9 cellular contexts compared by ENCODE assay signal in genomic region chr3:9500108-9501050, GRCh38. TPM values are rescaled to one million over a fixed set of nuclear protein-coding genes. Genes with fewer than 3 reads are reported as not detected.
DNase-seq lines count a peak whose midpoint lies in the region; ATAC-seq, FAIRE-seq and TF ChIP-seq lines count a peak whose summit lies in the region.
"Had no signal": no experiment of that assay in that cellular context is flagged by ENCODE, and none has a peak within 500 bp of the region (broad histone marks: within the 10 kb centered on the region; RNA-seq: fewer than 3 reads in every experiment).

No MANE protein-coding gene starts in this region.

- CTCF ChIA-PET in GM12878 (lab: Yijun Ruan, JAX): interaction anchor here (1.1 to 5.2 kb wide), 7 partner anchors 16 to 278 kb away, joined by 3 to 45 read pairs (median 3); partner anchors contain the start of gene THUMPD3

- no TSS peak for BruUV-seq in GM12878 (replicated peaks; lab: Mats Ljungman, UMichigan)

- no peak for TF ChIP-seq EP300 in GM12878 (IDR thresholded peaks at IDR 0.05; ENCODE audit: borderline replicate concordance in 1 of 2, control insufficient read depth in 1 of 2, low read depth in 2 of 2, low read length in 2 of 2)

- H3K4me1 ChIP-seq in GM12878 (ENCODE audit: control insufficient read depth, insufficient read depth, low read length): peaks cover 2% of the 10 kb centered on the region; the same call in 1 of the 2 replicates

- no peaks in the 10 kb centered on the region for H3K79me2 ChIP-seq in GM12878 (ENCODE audit: control insufficient read depth, insufficient read depth, low read length)

- no peak overlapping the region for H2AFZ ChIP-seq in GM12878 (ENCODE audit: control insufficient read depth, low read depth, low read length)

- H3K4me2 ChIP-seq in GM12878 (ENCODE audit: control insufficient read depth, insufficient read depth): no peak overlapping the region

- no peak overlapping the region for H3K27ac ChIP-seq in GM12878 (ENCODE audit: control insufficient read depth, insufficient read depth)

- intact Hi-C loops in GM12878 (cut with micrococcal nuclease; ENCODE audit: unreplicated experiment): loop anchor here (5.0 to 10.0 kb wide), 2 partner anchors 152 to 526 kb away; no protein-coding TSS in a partner anchor

- TF ChIP-seq RAD21 in GM12878 (IDR thresholded peaks at IDR 0.05; ENCODE audit: insufficient read depth, low read depth, low read length): 0 out of 2 replicates have a peak, but pooled peaks have one; percentile 33

- FAIRE-seq in GM12878 (lab: Jason Lieb, UNC): no peak
- FAIRE-seq: colon had no signal

- POLR2A ChIA-PET in GM12878 (lab: Charles Lee): no interaction called here

- in situ Hi-C loops in GM12878 (cut with MboI): loop anchor here (5.0 kb wide), 1 partner anchor 227 kb away; no protein-coding TSS in a partner anchor

- H3K9ac ChIP-seq in GM12878 (ENCODE audit: control insufficient read depth, insufficient read depth, low read length): no peak overlapping the region

- WGBS in GM12878 (ENCODE audit: insufficient coverage, insufficient replicate concordance, low lambda C conversion rate, missing lambda C conversion rate): 14% methylated on average over 39 of the region's 39 CpGs

- H4K20me1 ChIP-seq in GM12878 (ENCODE audit: control insufficient read depth, insufficient read depth): no peaks in the 10 kb centered on the region

- SMC1A ChIA-PET in GM12878 (lab: Charles Lee; ENCODE audit: uncharacterized antibody, unreplicated experiment): interaction anchor here (0.5 kb wide), 1 partner anchor 16 kb away, joined by 3 read pairs; no protein-coding TSS in a partner anchor

- RAD21 ChIA-PET in GM12878 (lab: Charles Lee; ENCODE audit: unreplicated experiment): no interaction called here

- no peak overlapping the region for H3K4me3 ChIP-seq in GM06990 (replicated peaks; ENCODE audit: low read depth, low read length)
- no peak overlapping the region for H3K4me3 ChIP-seq in GM12878

- H3K27me3 ChIP-seq in GM06990 (replicated peaks; ENCODE audit: control insufficient read depth, insufficient read depth, low read length) (no peaks in the 10 kb centered on the region), GM12878 (replicated peaks in 1 of 2; ENCODE audit: control insufficient read depth in 2 of 2, insufficient read depth in 2 of 2, low read length in 1 of 2) (peaks cover 1 to 8% of the 10 kb centered on the region in 2 experiments)

- no peak for TF ChIP-seq POLR2A in GM12878 (IDR thresholded peaks at IDR 0.05; ENCODE audit: low read depth, low read length)

- H3K36me3 ChIP-seq in GM06990 (ENCODE audit: control insufficient read depth, insufficient read depth, low read length): no peaks in the 10 kb centered on the region
- no peaks in the 10 kb centered on the region for H3K36me3 ChIP-seq in GM12878 (ENCODE audit: control insufficient read depth in 2 of 2, insufficient read depth in 2 of 2, low read length in 1 of 2)

- no peaks in the 10 kb centered on the region for H3K9me3 ChIP-seq in GM12878 (replicated peaks; ENCODE audit: control insufficient read depth, insufficient read depth, low read length)

- ATAC-seq in GM12878 (peak; percentile 87), HG02852 (IDR thresholded peaks at IDR 0.05; ENCODE audit: unreplicated experiment) (no peak)

- DNase-seq in GM06990 (ENCODE audit: extremely low read depth, insufficient read length) (peak; percentile 64), HS-27A (ENCODE audit: low read depth) (peak; percentile 11), T-helper 9 cell (peak; percentile 55), GM12878 (ENCODE audit: low read depth, low spot score) (no peak), iris pigment epithelial cell (ENCODE audit: low read depth) (peak; percentile 72), inferior parietal cortex (ENCODE audit: extremely low spot score) (no peak)
- peak; percentile 68 for DNase-seq in stimulated activated CD4-positive, alpha-beta T cell treated with anti-CD3 and anti-CD28 coated beads, Interleukin-4, amount 100 ng/mL, for 1 hour

- TF ChIP-seq CTCF in GM06990 (IDR thresholded peaks at IDR 0.05; ENCODE audit: insufficient read depth, low read length, poor library complexity, severe bottlenecking) (peak; percentile 91), GM12878 (IDR thresholded peaks at IDR 0.05 in 2 of 3, conservative IDR thresholded peaks at IDR 0.05 in 1 of 3; ENCODE audit: control insufficient read depth in 2 of 3, extremely low read depth in 1 of 3, insufficient read depth in 1 of 3, low read depth in 3 of 3, low read length in 3 of 3) (peak; percentile 55 to 76 (median 68))

TF ChIP-seq in GM12878, 131 proteins besides CTCF, POLR2A, EP300 and RAD21 (continues in another document):
- no peak for TF ChIP-seq STAT3 (IDR thresholded peaks at IDR 0.05; ENCODE audit: low read depth, low read length)
- no peak for TF ChIP-seq NFYA (IDR thresholded peaks at IDR 0.05; ENCODE audit: borderline replicate concordance, low read depth, low read length)
- no peak for TF ChIP-seq POLR2AphosphoS2 (IDR thresholded peaks at IDR 0.05; ENCODE audit: low read depth, low read length)
- no peak for TF ChIP-seq KLF5 (IDR thresholded peaks at IDR 0.05; ENCODE audit: partially characterized antibody)
- TF ChIP-seq, protein P1, sequence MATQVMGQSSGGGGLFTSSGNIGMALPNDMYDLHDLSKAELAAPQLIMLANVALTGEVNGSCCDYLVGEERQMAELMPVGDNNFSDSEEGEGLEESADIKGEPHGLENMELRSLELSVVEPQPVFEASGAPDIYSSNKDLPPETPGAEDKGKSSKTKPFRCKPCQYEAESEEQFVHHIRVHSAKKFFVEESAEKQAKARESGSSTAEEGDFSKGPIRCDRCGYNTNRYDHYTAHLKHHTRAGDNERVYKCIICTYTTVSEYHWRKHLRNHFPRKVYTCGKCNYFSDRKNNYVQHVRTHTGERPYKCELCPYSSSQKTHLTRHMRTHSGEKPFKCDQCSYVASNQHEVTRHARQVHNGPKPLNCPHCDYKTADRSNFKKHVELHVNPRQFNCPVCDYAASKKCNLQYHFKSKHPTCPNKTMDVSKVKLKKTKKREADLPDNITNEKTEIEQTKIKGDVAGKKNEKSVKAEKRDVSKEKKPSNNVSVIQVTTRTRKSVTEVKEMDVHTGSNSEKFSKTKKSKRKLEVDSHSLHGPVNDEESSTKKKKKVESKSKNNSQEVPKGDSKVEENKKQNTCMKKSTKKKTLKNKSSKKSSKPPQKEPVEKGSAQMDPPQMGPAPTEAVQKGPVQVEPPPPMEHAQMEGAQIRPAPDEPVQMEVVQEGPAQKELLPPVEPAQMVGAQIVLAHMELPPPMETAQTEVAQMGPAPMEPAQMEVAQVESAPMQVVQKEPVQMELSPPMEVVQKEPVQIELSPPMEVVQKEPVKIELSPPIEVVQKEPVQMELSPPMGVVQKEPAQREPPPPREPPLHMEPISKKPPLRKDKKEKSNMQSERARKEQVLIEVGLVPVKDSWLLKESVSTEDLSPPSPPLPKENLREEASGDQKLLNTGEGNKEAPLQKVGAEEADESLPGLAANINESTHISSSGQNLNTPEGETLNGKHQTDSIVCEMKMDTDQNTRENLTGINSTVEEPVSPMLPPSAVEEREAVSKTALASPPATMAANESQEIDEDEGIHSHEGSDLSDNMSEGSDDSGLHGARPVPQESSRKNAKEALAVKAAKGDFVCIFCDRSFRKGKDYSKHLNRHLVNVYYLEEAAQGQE (IDR thresholded peaks at IDR 0.05; ENCODE audit: low read depth, low read length): peak; percentile 61; the same call in 1 of the 2 replicates
- TF ChIP-seq SMAD5 (IDR thresholded peaks at IDR 0.05; ENCODE audit: low read depth): no peak
- TF ChIP-seq, protein P2, sequence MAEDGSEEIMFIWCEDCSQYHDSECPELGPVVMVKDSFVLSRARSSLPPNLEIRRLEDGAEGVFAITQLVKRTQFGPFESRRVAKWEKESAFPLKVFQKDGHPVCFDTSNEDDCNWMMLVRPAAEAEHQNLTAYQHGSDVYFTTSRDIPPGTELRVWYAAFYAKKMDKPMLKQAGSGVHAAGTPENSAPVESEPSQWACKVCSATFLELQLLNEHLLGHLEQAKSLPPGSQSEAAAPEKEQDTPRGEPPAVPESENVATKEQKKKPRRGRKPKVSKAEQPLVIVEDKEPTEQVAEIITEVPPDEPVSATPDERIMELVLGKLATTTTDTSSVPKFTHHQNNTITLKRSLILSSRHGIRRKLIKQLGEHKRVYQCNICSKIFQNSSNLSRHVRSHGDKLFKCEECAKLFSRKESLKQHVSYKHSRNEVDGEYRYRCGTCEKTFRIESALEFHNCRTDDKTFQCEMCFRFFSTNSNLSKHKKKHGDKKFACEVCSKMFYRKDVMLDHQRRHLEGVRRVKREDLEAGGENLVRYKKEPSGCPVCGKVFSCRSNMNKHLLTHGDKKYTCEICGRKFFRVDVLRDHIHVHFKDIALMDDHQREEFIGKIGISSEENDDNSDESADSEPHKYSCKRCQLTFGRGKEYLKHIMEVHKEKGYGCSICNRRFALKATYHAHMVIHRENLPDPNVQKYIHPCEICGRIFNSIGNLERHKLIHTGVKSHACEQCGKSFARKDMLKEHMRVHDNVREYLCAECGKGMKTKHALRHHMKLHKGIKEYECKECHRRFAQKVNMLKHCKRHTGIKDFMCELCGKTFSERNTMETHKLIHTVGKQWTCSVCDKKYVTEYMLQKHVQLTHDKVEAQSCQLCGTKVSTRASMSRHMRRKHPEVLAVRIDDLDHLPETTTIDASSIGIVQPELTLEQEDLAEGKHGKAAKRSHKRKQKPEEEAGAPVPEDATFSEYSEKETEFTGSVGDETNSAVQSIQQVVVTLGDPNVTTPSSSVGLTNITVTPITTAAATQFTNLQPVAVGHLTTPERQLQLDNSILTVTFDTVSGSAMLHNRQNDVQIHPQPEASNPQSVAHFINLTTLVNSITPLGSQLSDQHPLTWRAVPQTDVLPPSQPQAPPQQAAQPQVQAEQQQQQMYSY (CRISPR knock-in tag; IDR thresholded peaks at IDR 0.05): no peak
- no peak for TF ChIP-seq HCFC1 (IDR thresholded peaks at IDR 0.05; ENCODE audit: low read length)

RNA-seq across cellular contexts. Expression of gene LHFPL4, which starts 53.2 kb away (rescaled TPM):
- total RNA-seq in GM12878 (2013; cell fraction: nucleolus; rRNA removed): not detected in 2 replicates
- total RNA-seq in GM12878 (2014; rRNA removed) (not detected in 2 replicates), GM12878 (2014; rRNA removed; fragmentation: Illumina TruSeq; extraction: Trizol) (not detected in 2 replicates), GM12878 (2021) (not detected in 2 replicates)
- polyA plus RNA-seq in GM12878 (2011; ENCODE audit: low read depth): not detected
- polyA plus RNA-seq in GM12878 (2011; rRNA removed) (not detected in 2 replicates), GM12878 (2014; fragmentation: Illumina TruSeq; extraction: Trizol) (not detected in 2 replicates), GM12878 (2014; fragmentation: Nextera tagmentation; extraction: Ambion mirVana) (not detected), GM12878 (2014; rRNA removed) (not detected in 2 replicates), GM12878 (2016; fragmentation: Nextera tagmentation; extraction: Ambion mirVana) (under 1 TPM; 0.05 to 0.15 TPM)
- not detected in 2 replicates for polyA plus RNA-seq in GM12878 (2011; cell fraction: cytosol; rRNA removed)
- not detected in 2 replicates for polyA plus RNA-seq in GM12878 (2011; cell fraction: nucleus; rRNA removed)
- polyA plus RNA-seq in GM12878 (2012): 0.03 TPM in 1 of 2 replicates, not detected in the other
- not detected in 2 replicates for polyA minus RNA-seq in GM12878 (2011; rRNA and poly(A)+ RNA removed)
- polyA minus RNA-seq in GM12878 (2011; cell fraction: cytosol; rRNA and poly(A)+ RNA removed): not detected in 2 replicates
- not detected in 2 replicates for polyA minus RNA-seq in GM12878 (2011; cell fraction: nucleus; rRNA and poly(A)+ RNA removed)

Comparison
In these comparisons a context has a peak if more than half of its experiments do, and no peak if none do; other contexts are left out.
1. DNase-seq: peak in GM06990 (single experiment), HS-27A (single experiment), T-helper 9 cell (single experiment), iris pigment epithelial cell (single experiment) and stimulated activated CD4-positive, alpha-beta T cell treated with anti-CD3 and anti-CD28 coated beads, Interleukin-4, amount 100 ng/mL, for 1 hour (single experiment); none in GM12878 (single experiment) and inferior parietal cortex (single experiment).